Comparison of ENCODE assay signal across 1 cellular context in the genomic region with DNA sequence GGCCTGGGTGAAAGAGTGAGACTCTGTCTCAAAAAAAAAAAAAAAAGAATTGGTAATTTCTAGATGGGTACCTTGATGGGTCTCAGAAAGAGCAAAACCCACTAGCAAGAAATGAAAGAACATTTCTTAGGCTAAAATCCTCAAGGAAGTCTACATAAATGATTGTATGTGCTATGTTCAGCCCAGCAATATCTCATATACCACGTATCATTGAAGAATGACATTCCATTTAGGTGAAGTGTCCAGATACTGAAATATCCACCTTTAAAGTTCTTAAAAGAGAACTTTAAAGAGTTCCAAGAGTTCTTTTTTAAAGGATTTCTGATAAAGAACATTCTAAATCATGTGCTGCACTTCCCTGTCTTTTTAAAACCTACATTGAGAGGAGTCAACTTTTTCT.
TF ChIP-seq lines count a peak whose summit lies in the region.

No MANE protein-coding gene starts in this region.

TF ChIP-seq in A549, 52 proteins besides CTCF, POLR2A, EP300 and RAD21:
- TF ChIP-seq FOSL2 (IDR thresholded peaks at IDR 0.05) = no peak
- TF ChIP-seq FOSL2 (CRISPR knock-in tag; IDR thresholded peaks at IDR 0.05) = peak; percentile 36; the same call in 1 of the 2 replicates
- no peak for TF ChIP-seq MAFK (IDR thresholded peaks at IDR 0.05; ENCODE audit: partially characterized antibody)
TF ChIP-seq in A549: peak in this region for 1.
